7 cellular contexts compared by ENCODE assay signal in the genomic region with DNA sequence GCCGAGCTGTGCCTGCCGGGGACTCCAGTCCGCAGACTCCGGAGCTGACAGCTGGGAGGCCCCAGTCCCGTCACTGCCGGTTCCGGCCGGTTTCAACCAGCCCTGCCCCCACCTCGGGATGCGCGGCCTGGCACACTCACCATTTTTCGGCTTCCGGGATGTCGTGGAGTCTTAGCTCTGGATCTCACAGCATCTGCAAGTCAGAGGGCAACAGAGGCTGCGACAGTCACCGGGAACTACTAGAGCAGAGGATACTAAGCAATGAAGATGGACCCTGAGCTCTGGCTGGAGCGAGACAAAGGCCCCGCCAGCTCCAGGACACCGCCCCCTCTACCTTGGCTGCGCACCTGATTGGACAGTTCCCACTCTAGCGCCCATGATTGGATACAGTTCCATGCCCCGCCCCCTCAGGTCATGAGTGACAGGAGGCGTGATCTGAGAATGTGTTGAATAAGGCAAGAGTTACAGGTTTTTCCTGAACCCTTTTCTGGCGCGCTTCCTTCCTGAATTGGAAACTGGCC. TPM values are rescaled to one million over a fixed set of nuclear protein-coding genes. Genes with fewer than 3 reads are reported as not detected.
DNase-seq lines count a peak whose midpoint lies in the region; ATAC-seq lines count a peak whose summit lies in the region.

TSS of gene ZNF682 (minus strand) at position 303 of the 521 bp plus-strand sequence. CDS start at position 143, 160 bp downstream.

- peak; percentile 98 for ATAC-seq in GM18511 (IDR thresholded peaks at IDR 0.05; ENCODE audit: unreplicated experiment)
- ATAC-seq in HG02981 (IDR thresholded peaks at IDR 0.05; ENCODE audit: unreplicated experiment) = peak; percentile 98
- ATAC-seq in left lobe of liver = peak; percentile 99

- DNase-seq in NCI-H2171 treated with DMSO at 0.1 percent for 48 hours (lab: John Stamatoyannopoulos, UW) (peak; percentile 96), dermis blood vessel endothelial cell (peak; percentile 96), left lobe of liver (ENCODE audit: low spot score) (peak; percentile 91)
- peak; percentile 94 for DNase-seq in activated CD4-positive, alpha-beta T cell treated with anti-CD3 and anti-CD28 coated beads, Interleukin-2, amount 50 U/mL, for 1 hour
- DNase-seq in stimulated activated CD4-positive, alpha-beta T cell treated with anti-CD3 and anti-CD28 coated beads, Interleukin-1b, Interleukin-23, amount 100 ng/mL, for 48 hours = peak; percentile 96

RNA-seq across cellular contexts. Expression of gene ZNF682, which starts in this region (rescaled TPM):
- total RNA-seq in dermis blood vessel endothelial cell (2.7 and 5.4 TPM in 2 replicates), left lobe of liver (2.8 TPM)

Comparison
In these comparisons a context has a peak if more than half of its experiments do, and no peak if none do; other contexts are left out.
1. Peak in every context shown above with its lines: DNase-seq and ATAC-seq.